Comparison of ENCODE assay signal across 8 cellular contexts in genomic region chr6:31660224-31660997, GRCh38. TPM values are rescaled to one million over a fixed set of nuclear protein-coding genes. Genes with fewer than 3 reads are reported as not detected.
DNase-seq lines count a peak whose midpoint lies in the region; ATAC-seq and TF ChIP-seq lines count a peak whose summit lies in the region.

TSS of gene C6orf47 (minus strand) at chr6:31660778. CDS start at chr6:31659947, 831 bp downstream.

- intact Hi-C loops in activated CD4-positive, alpha-beta T cell treated with anti-CD3 and anti-CD28 coated beads for 36 hours (cut with DNase I, micrococcal nuclease) = loop anchor here (1.0 to 10.0 kb wide), 5 partner anchors 8 to 1544 kb away; partner anchors contain the start of genes BAG6 (in 2 of the 2), HSD17B8 (in 1 of the 2), MICA (in 1 of the 2) and MRPS18B (in 1 of the 2)

- TF ChIP-seq CTCF in choroid plexus epithelial cell (conservative IDR thresholded peaks at IDR 0.05; ENCODE audit: low read depth, low read length) = no peak

- H3K27ac Mint-ChIP-seq in activated CD4-positive, alpha-beta T cell treated with anti-CD3 and anti-CD28 coated beads for 36 hours = peak within 1 kb of the TSS; percentile 93

- POLR2A ChIA-PET in activated CD4-positive, alpha-beta T cell treated with anti-CD3 and anti-CD28 coated beads for 36 hours (lab: Charles Lee) = interaction anchor here (0.9 to 2.3 kb wide), 2 partner anchors 8 to 119 kb away, joined by 3 to 12 read pairs; partner anchors contain the start of genes BAG6 and DDX39B

- peak; percentile 44 for ATAC-seq in HG03064 (IDR thresholded peaks at IDR 0.05; ENCODE audit: low read depth, unreplicated experiment)
- peak; percentile 48 for ATAC-seq in activated CD4-positive, alpha-beta T cell treated with anti-CD3 and anti-CD28 coated beads for 36 hours
- ATAC-seq in HG02852 (IDR thresholded peaks at IDR 0.05; ENCODE audit: unreplicated experiment) = no peak

- H3K4me3 Mint-ChIP-seq in activated CD4-positive, alpha-beta T cell treated with anti-CD3 and anti-CD28 coated beads for 36 hours = peak within 1 kb of the TSS; percentile 88

- peak within 1 kb of the TSS; percentile 82 for H3K4me3 ChIP-seq in choroid plexus epithelial cell (ENCODE audit: low read depth, low read length)

- TF ChIP-seq POLR2A in GM10847 (IDR thresholded peaks at IDR 0.05; ENCODE audit: extremely low read depth, insufficient read length) = peak; percentile 92

- no peaks in the 10 kb centered on the region for H3K27me3 Mint-ChIP-seq in activated CD4-positive, alpha-beta T cell treated with anti-CD3 and anti-CD28 coated beads for 36 hours

- H3K9me3 Mint-ChIP-seq in activated CD4-positive, alpha-beta T cell treated with anti-CD3 and anti-CD28 coated beads for 36 hours (ENCODE audit: low read depth) = no peaks in the 10 kb centered on the region

- CTCF ChIA-PET in activated CD4-positive, alpha-beta T cell treated with anti-CD3 and anti-CD28 coated beads for 36 hours (lab: Charles Lee) = interaction anchor here (0.7 to 2.6 kb wide), 8 partner anchors 10 to 170 kb away, joined by 3 to 16 read pairs (median 4); partner anchors contain the start of genes ATP6V1G2, BAG6 and MICB

- H3K4me1 Mint-ChIP-seq in activated CD4-positive, alpha-beta T cell treated with anti-CD3 and anti-CD28 coated beads for 36 hours = peaks cover 66% of the 10 kb centered on the region

- DNase-seq in NCI-H460 (ENCODE audit: extremely low read depth, low read depth) = peak; percentile 62
- DNase-seq in activated CD4-positive, alpha-beta T cell treated with anti-CD3 and anti-CD28 coated beads for 36 hours = peak; percentile 86
- DNase-seq in choroid plexus epithelial cell (ENCODE audit: low read depth) = peak; percentile 83
- DNase-seq in kidney tubule cell (ENCODE audit: low spot score) = peak; percentile 84
- DNase-seq in stimulated activated CD4-positive, alpha-beta T cell treated with anti-CD3 and anti-CD28 coated beads, Interleukin-1b, Interleukin-23, amount 100 ng/mL, for 24 hours (ENCODE audit: low read depth in 4 of 4, low spot score in 1 of 4) = peak; percentile 44 to 79 (median 54)

- peaks cover 44% of the 10 kb centered on the region for H3K36me3 Mint-ChIP-seq in activated CD4-positive, alpha-beta T cell treated with anti-CD3 and anti-CD28 coated beads for 36 hours (ENCODE audit: low read depth)

RNA-seq across cellular contexts. Expression of gene C6orf47, which starts in this region (rescaled TPM):
- 10.1 and 10.9 TPM in 2 replicates for total RNA-seq in NCI-H460 (2014; rRNA removed; shearing (Covaris generic))
- 10.9 and 12.7 TPM in 2 replicates for polyA plus RNA-seq in NCI-H460 (2014; cell fraction: nucleus; rRNA removed)
- total RNA-seq in activated CD4-positive, alpha-beta T cell treated with anti-CD3 and anti-CD28 coated beads for 36 hours = 10 to 100 TPM; 10.1 to 11.7 TPM
